8 cellular contexts compared by ENCODE assay signal in the genomic region with DNA sequence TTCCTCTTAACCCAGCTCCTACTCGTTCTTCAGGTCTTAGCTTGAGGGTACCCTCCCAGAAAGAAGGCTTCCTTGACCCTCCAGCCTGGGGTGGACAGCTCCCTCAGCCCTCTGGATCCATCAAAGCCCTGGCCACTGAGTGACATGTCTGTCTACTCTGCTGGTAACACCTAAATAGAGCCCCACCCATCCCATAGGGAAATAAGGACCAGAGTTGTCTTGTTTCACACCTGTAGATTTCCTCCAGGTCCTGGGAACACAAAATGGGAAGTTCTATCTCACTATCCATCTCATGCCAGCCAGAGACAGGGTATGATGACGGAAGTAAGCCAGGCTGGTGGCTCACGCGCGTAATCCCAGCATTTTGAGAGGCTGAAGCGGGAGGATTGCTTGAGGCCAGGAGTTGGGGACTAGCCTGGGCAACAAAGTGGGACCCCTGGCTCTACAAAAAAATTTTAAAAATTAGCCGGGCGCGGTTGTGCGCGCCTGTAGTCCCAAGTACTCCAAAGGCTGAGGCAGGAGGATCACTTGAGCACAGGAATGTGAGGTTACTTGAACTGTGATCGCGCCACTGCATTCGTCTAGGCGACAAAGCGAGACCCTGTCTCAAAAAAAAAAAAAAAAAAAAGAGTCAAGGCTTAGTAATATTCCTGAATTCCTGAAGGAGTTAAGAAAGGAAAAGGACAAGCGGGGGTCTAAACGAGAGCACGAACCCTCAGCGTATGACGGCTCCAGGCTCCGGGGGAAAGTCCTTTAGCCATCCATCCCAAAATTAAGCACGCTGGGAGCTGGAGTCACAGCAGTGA. TPM values are rescaled to one million over a fixed set of nuclear protein-coding genes. Genes with fewer than 3 reads are reported as not detected.
A peak's percentile ranks its signal among the peaks of the same experiment; 100 is the strongest.
DNase-seq lines count a peak whose midpoint lies in the region; ATAC-seq, FAIRE-seq and TF ChIP-seq lines count a peak whose summit lies in the region.

No MANE protein-coding gene starts in this region.

- TF ChIP-seq CTCF in VCaP (conservative IDR thresholded peaks at IDR 0.05), result no peak
- TF ChIP-seq CTCF in pancreas (IDR thresholded peaks at IDR 0.05), result no peak

- FAIRE-seq in pancreas (lab: Jason Lieb, UNC), result no peak

- DNase-seq in NCI-H748 (lab: John Stamatoyannopoulos, UW; ENCODE audit: unreplicated experiment) (peak; percentile 37), NCI-H748 treated with DMSO at 0.1 percent for 48 hours (lab: John Stamatoyannopoulos, UW) (no peak), fibroblast of peridontal ligament (ENCODE audit: extremely low read depth) (peak; percentile 47), pancreas (peak in 1 of 6 donors; percentile 55), GM03348 (ENCODE audit: low spot score) (no peak), NCI-H1417 treated with DMSO at 0.1 percent for 48 hours (lab: John Stamatoyannopoulos, UW) (no peak), SW 1271 (lab: John Stamatoyannopoulos, UW) (no peak)

- intact Hi-C loops in pancreas (cut with DNase I), result loop anchor here in 1 of 3 donors (10.0 kb wide), 1 partner anchor 105 kb away; no protein-coding TSS in a partner anchor

- H3K27ac ChIP-seq in VCaP, result peak overlapping the region; percentile 94
- peak overlapping the region; percentile 41 to 98 (median 92) for H3K27ac ChIP-seq in pancreas

- peak; percentile 32 to 47 (median 37) for ATAC-seq in pancreas

- H3K9me3 ChIP-seq in pancreas, result no peaks in the 10 kb centered on the region

- H3K27me3 ChIP-seq in pancreas, result no peaks in the 10 kb centered on the region

- WGBS in pancreas, 2 donors, result 4 to 5% methylated on average over 23 of the region's 23 CpGs

- peak overlapping the region; percentile 47 to 84 (median 65) for H3K4me3 ChIP-seq in pancreas

- H3K4me1 ChIP-seq in pancreas, result peaks cover 6 to 25% (median 6%) of the 10 kb centered on the region in 3 donors

- peaks cover 3 to 26% (median 19%) of the 10 kb centered on the region in 3 donors for H3K36me3 ChIP-seq in pancreas

RNA-seq across cellular contexts. Expression of a gene that starts 0.5 kb away (rescaled TPM):
- total RNA-seq in pancreas, result 10 to 100 TPM in 5 of 6 donors, 1 to 10 TPM in 1; 9.4 to 19.2 (median 13.1) TPM
- 10 to 100 TPM; 11.3 to 12.4 TPM for polyA plus RNA-seq in pancreas

RNA-seq across cellular contexts. Expression of a gene that starts 44.3 kb away (rescaled TPM):
- 10 to 100 TPM in 2 of 6 donors, 1 to 10 TPM in 4; 3.3 to 32.3 (median 6.9) TPM for total RNA-seq in pancreas
- polyA plus RNA-seq in pancreas, result 1 to 10 TPM; 4.0 to 6.0 TPM

RNA-seq across cellular contexts. Expression of a gene that starts 45.3 kb away (rescaled TPM):
- total RNA-seq in pancreas, result 100 to 1,000 TPM in 1 of 6 donors, 10 to 100 TPM in 5; 74.0 to 101 (median 83.8) TPM
- polyA plus RNA-seq in pancreas, result 10 to 100 TPM; 49.2 to 63.1 TPM

RNA-seq across cellular contexts. Expression of a gene that starts 54.5 kb away (rescaled TPM):
- total RNA-seq in pancreas, result 1 to 10 TPM; 1.5 to 5.7 (median 2.2) TPM
- polyA plus RNA-seq in pancreas, result 1 to 10 TPM; 4.5 to 7.5 TPM

Comparison
In these comparisons a context has a peak if more than half of its experiments do, and no peak if none do; other contexts are left out.
1. DNase-seq: peak in NCI-H748 (single experiment) and fibroblast of peridontal ligament (single experiment); none in NCI-H748 treated with DMSO at 0.1 percent for 48 hours (single experiment), GM03348 (single experiment), NCI-H1417 treated with DMSO at 0.1 percent for 48 hours (single experiment) and SW 1271 (0 of 2).